In the genomic region with DNA sequence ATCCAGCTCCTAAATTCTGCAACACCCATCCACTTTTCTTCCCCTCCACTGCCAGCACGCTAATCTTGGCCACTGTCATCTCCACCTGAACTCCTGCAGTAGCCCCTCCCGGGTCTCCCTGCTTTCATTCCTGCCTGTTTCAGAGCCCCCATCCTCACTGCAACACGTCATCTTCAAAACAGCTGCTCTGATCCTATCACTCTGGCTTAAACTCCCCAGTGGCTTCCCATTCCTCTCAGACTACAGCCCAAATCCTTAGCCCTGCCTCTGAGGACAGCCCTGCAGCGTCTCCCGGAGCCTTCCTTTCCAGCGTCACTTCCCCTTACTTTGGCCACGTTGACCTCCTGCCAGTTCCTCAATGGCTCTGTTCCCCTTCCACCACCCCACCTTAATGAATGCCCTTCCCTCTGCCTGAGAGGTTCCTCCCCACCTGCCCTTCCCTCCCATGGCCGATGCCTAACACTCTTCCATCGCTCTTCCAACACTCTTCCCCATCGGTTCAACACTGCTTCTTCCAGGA, we compare ENCODE assay signal across 14 cellular contexts. TPM values are rescaled to one million over a fixed set of nuclear protein-coding genes. Genes with fewer than 3 reads are reported as not detected.
A peak's percentile ranks its signal among the peaks of the same experiment; 100 is the strongest.
DNase-seq lines count a peak whose midpoint lies in the region; ATAC-seq and TF ChIP-seq lines count a peak whose summit lies in the region.
"Had no signal": no experiment of that assay in that cellular context is flagged by ENCODE, and none has a peak within 500 bp of the region (broad histone marks: within the 10 kb centered on the region; RNA-seq: fewer than 3 reads in every experiment).

No MANE protein-coding gene starts in this region.

- H3K4me3 Mint-ChIP-seq in Caco-2 (ENCODE audit: unreplicated experiment), result no peak overlapping the region
- peak overlapping the region; percentile 61 for H3K4me3 Mint-ChIP-seq in activated B cell treated with CpG ODN at 0.5 μM for 24 hours
- H3K4me3 Mint-ChIP-seq in naive B cell, result peak overlapping the region in 7 of 8 donors; percentile 25 to 90 (median 76)
- H3K4me3 Mint-ChIP-seq: GM23338 had no signal

- H3K4me1 Mint-ChIP-seq in Caco-2 (ENCODE audit: low read depth, unreplicated experiment), result peaks cover 37% of the 10 kb centered on the region
- peaks cover 52% of the 10 kb centered on the region for H3K4me1 Mint-ChIP-seq in activated B cell treated with CpG ODN at 0.5 μM for 24 hours
- peaks cover 43 to 67% (median 49%) of the 10 kb centered on the region in 3 donors for H3K4me1 Mint-ChIP-seq in naive B cell
- H3K4me1 Mint-ChIP-seq: GM23338 had no signal

- DNase-seq in CD1c-positive myeloid dendritic cell (ENCODE audit: extremely low spot score) (peak; percentile 81), Caco-2 (no peak), activated B cell treated with CpG ODN at 0.5 μM for 24 hours (no peak), naive B cell (no peak), cortex of kidney (lab: John Stamatoyannopoulos, UW) (no peak)
- DNase-seq in NK-92 treated with Interleukin-12 subunit alpha and Interleukin-12 subunit beta, amount 100 ng/mL, for 24 hours (lab: John Stamatoyannopoulos, UW), result no peak
- DNase-seq: activated CD4-positive, alpha-beta T cell treated with anti-CD3 and anti-CD28 coated beads for 48 hours; activated T-cell treated with anti-CD3 and anti-CD28 coated beads, Interleukin-2, amount 50 U/mL, for 48 hours; MM.1S; NCI-H774; T-helper 9 cell; tibial artery had no signal

- H3K27me3 Mint-ChIP-seq in Caco-2 (ENCODE audit: insufficient read depth, unreplicated experiment), result no peaks in the 10 kb centered on the region
- no peaks in the 10 kb centered on the region for H3K27me3 Mint-ChIP-seq in activated B cell treated with CpG ODN at 0.5 μM for 24 hours
- H3K27me3 Mint-ChIP-seq in naive B cell, result no peaks in the 10 kb centered on the region

- CTCF ChIA-PET in Caco-2 (lab: Charles Lee) (no interaction called here), activated B cell treated with CpG ODN at 0.5 μM for 24 hours (lab: Charles Lee) (no interaction called here)

- BruUV-seq in Caco-2 (replicated peaks; lab: Mats Ljungman, UMichigan), result no TSS peak

- H3K36me3 ChIP-seq in Caco-2 (ENCODE audit: control insufficient read depth, insufficient read depth, low read length), result peaks cover 2% of the 10 kb centered on the region; the same call in 1 of the 2 replicates
- H3K36me3 ChIP-seq: tibial artery had no signal

- intact Hi-C loops in Caco-2 (cut with micrococcal nuclease; ENCODE audit: unreplicated experiment), result no loop called here
- intact Hi-C loops in activated B cell treated with CpG ODN at 0.5 μM for 24 hours (cut with micrococcal nuclease), result loop anchor here (1.0 kb wide), 1 partner anchor 23 kb away; no protein-coding TSS in a partner anchor

- POLR2A ChIA-PET in Caco-2 (lab: Charles Lee), result no interaction called here
- POLR2A ChIA-PET in activated B cell treated with CpG ODN at 0.5 μM for 24 hours (lab: Charles Lee), result interaction anchor here (0.6 to 2.8 kb wide), 2 partner anchors 21 to 59 kb away, joined by 3 to 14 read pairs; partner anchors contain the start of gene IL10RB

- no peak overlapping the region for H3K4me3 ChIP-seq in Caco-2 (ENCODE audit: low read depth, low read length)
- H3K4me3 ChIP-seq: GM23338, tibial artery had no signal

- no peak for TF ChIP-seq CTCF in Caco-2 (IDR thresholded peaks at IDR 0.05; ENCODE audit: insufficient read depth in 1 of 2, low read depth in 1 of 2, low read length in 1 of 2, severe bottlenecking in 1 of 2, unreplicated experiment in 1 of 2)
- TF ChIP-seq CTCF in activated B cell treated with CpG ODN at 0.5 μM for 24 hours (IDR thresholded peaks at IDR 0.05), result no peak

- peaks cover 24% of the 10 kb centered on the region for H3K9me3 Mint-ChIP-seq in Caco-2 (ENCODE audit: unreplicated experiment)
- H3K9me3 Mint-ChIP-seq in activated B cell treated with CpG ODN at 0.5 μM for 24 hours, result peaks cover 4% of the 10 kb centered on the region
- H3K9me3 Mint-ChIP-seq in naive B cell, result peaks cover 0 to 7% (median 4%) of the 10 kb centered on the region in 7 donors

- H3K36me3 Mint-ChIP-seq in Caco-2 (ENCODE audit: insufficient read depth, unreplicated experiment) (peaks cover 15% of the 10 kb centered on the region), activated B cell treated with CpG ODN at 0.5 μM for 24 hours (ENCODE audit: low read depth) (no peaks in the 10 kb centered on the region), naive B cell (peaks cover 6 to 10% of the 10 kb centered on the region in 2 donors)

- peaks cover 19% of the 10 kb centered on the region for H3K9me3 ChIP-seq in Caco-2
- H3K9me3 ChIP-seq: tibial artery had no signal

- H3K27ac Mint-ChIP-seq in Caco-2 (ENCODE audit: unreplicated experiment), result peak overlapping the region; percentile 24
- H3K27ac Mint-ChIP-seq in activated B cell treated with CpG ODN at 0.5 μM for 24 hours, result peak overlapping the region; percentile 54
- peak overlapping the region; percentile 73 to 95 (median 84) for H3K27ac Mint-ChIP-seq in naive B cell
- H3K27ac Mint-ChIP-seq: GM23338 had no signal

- peaks cover 32% of the 10 kb centered on the region for H3K4me1 ChIP-seq in Caco-2

- no peaks in the 10 kb centered on the region for H3K27me3 ChIP-seq in Caco-2 (replicated peaks; ENCODE audit: control insufficient read depth, insufficient read depth, low read length)
- H3K27me3 ChIP-seq: tibial artery had no signal

- ATAC-seq in activated B cell treated with CpG ODN at 0.5 μM for 24 hours (ENCODE audit: low read depth) (no peak), naive B cell (ENCODE audit: low read depth in 2 of 2) (no peak), GM18858 (IDR thresholded peaks at IDR 0.05; ENCODE audit: unreplicated experiment) (no peak)
- ATAC-seq: GM23338 had no signal

RNA-seq across cellular contexts. Expression of gene IFNAR2, which starts 22.9 kb away (rescaled TPM):
- total RNA-seq in Caco-2 (2022) (33.7 and 36.1 TPM in 2 replicates), activated B cell treated with CpG ODN at 0.5 μM for 24 hours (24.9 and 29.2 TPM in 2 replicates)
- 10 to 100 TPM; 41.4 to 61.7 (median 50.8) TPM for polyA plus RNA-seq in naive B cell (ENCODE audit: low read depth in 6 of 6)

RNA-seq across cellular contexts. Expression of gene IL10RB, which starts 59.3 kb away (rescaled TPM):
- total RNA-seq in Caco-2 (2022) (11.7 and 13.1 TPM in 2 replicates), activated B cell treated with CpG ODN at 0.5 μM for 24 hours (36.7 and 37.9 TPM in 2 replicates)
- 10 to 100 TPM; 56.9 to 83.1 (median 71.0) TPM for polyA plus RNA-seq in naive B cell (ENCODE audit: low read depth in 6 of 6)

Comparison
In these comparisons a context has a peak if more than half of its experiments do, and no peak if none do; other contexts are left out.
1. H3K27ac Mint-ChIP-seq: peak in every context shown above with its lines; median percentile 84 in naive B cell; 54 in activated B cell treated with CpG ODN at 0.5 μM for 24 hours; 24 in Caco-2.